10 cellular contexts compared by ENCODE assay signal in the genomic region with DNA sequence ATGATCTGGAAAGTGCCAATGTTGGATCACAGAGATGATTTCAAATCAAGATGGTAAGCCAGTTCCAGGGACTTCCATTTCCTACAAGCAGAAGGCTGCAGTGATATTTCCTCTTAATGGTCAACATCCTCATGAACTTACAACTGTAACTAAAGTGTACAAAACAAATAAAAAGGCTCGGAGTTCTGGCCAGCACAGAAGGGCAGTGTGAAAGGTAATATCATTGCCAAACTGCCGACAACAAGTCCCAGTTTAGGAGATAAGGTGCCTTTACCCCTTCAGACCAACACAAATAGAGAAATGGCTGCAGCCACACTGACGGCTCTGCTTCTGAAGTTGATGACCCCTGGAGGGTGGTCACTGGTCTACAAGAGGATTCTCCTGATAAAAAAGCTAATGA.
DNase-seq lines count a peak whose midpoint lies in the region; ATAC-seq, FAIRE-seq and TF ChIP-seq lines count a peak whose summit lies in the region.
"Had no signal": no experiment of that assay in that cellular context is flagged by ENCODE, and none has a peak within 500 bp of the region (broad histone marks: within the 10 kb centered on the region; RNA-seq: fewer than 3 reads in every experiment).

No MANE protein-coding gene starts in this region.

- peak overlapping the region; percentile 85 for H3K4me2 ChIP-seq in A549

- DNase-seq in A549 (ENCODE audit: low read depth in 1 of 2, low spot score in 1 of 2) (no peak), brain microvascular endothelial cell (no peak), DMS53 treated with DMSO at 0.1 percent for 48 hours (lab: John Stamatoyannopoulos, UW; ENCODE audit: unreplicated experiment) (no peak), mucosa of gallbladder (ENCODE audit: low spot score) (no peak)
- DNase-seq: DMS153 had no signal

- H3K4me3 ChIP-seq in A549: peak overlapping the region; percentile 9; the same call in 2 of the 3 replicates
- H3K4me3 ChIP-seq in brain microvascular endothelial cell (ENCODE audit: low read depth, low read length): no peak overlapping the region
- no peak overlapping the region for H3K4me3 ChIP-seq in mucosa of stomach (ENCODE audit: low read length)
- H3K4me3 ChIP-seq: cardiac muscle cell had no signal

- no peaks in the 10 kb centered on the region for H3K27me3 ChIP-seq in brain microvascular endothelial cell (replicated peaks)
- H3K27me3 ChIP-seq in mucosa of stomach (ENCODE audit: control insufficient read depth, insufficient read depth, low read length): no peaks in the 10 kb centered on the region

- H3K4me1 ChIP-seq in A549 (peaks cover 91% of the 10 kb centered on the region), mucosa of stomach (ENCODE audit: control insufficient read depth, insufficient read depth, low read length) (peaks cover 53% of the 10 kb centered on the region)

- H3K9me3 ChIP-seq in A549 (no peaks in the 10 kb centered on the region), mucosa of stomach (ENCODE audit: control insufficient read depth, low read length) (no peaks in the 10 kb centered on the region)

- no peak for TF ChIP-seq EP300 in A549 (IDR thresholded peaks at IDR 0.05)

- H3K27ac ChIP-seq in A549 (peak overlapping the region; percentile 80 to 90), brain microvascular endothelial cell (peak overlapping the region; percentile 98)
- H3K27ac ChIP-seq: cardiac muscle cell had no signal

- no peak for TF ChIP-seq CTCF in A549 (IDR thresholded peaks at IDR 0.05)
- no peak for TF ChIP-seq CTCF in brain microvascular endothelial cell (IDR thresholded peaks at IDR 0.05; ENCODE audit: low read depth, low read length, missing control alignments)

- WGBS in A549 (ENCODE audit: missing lambda C conversion rate): 3% methylated on average over 3 of the region's 3 CpGs

- TF ChIP-seq RAD21 in A549 (conservative IDR thresholded peaks at IDR 0.05 in 1 of 2, IDR thresholded peaks at IDR 0.05 in 1 of 2): no peak

- POLR2A ChIA-PET in A549 (lab: Yijun Ruan, JAX): interaction anchor here (1.3 to 2.5 kb wide), 3 partner anchors 10 to 22 kb away, joined by 4 to 12 read pairs (median 11); no protein-coding TSS in a partner anchor

- H3K36me3 ChIP-seq in brain microvascular endothelial cell (replicated peaks) (peaks cover 5% of the 10 kb centered on the region), mucosa of stomach (ENCODE audit: control insufficient read depth, insufficient read depth, low read length) (no peaks in the 10 kb centered on the region)
- H3K36me3 ChIP-seq: cardiac muscle cell had no signal

- ATAC-seq in A549 (no peak; a peak in 2 of 6 replicates), HG03175 (IDR thresholded peaks at IDR 0.05; ENCODE audit: unreplicated experiment) (peak; percentile 2), GM18511 (IDR thresholded peaks at IDR 0.05; ENCODE audit: unreplicated experiment) (no peak)
- no peak for ATAC-seq in activated CD4-positive, CD25-positive, alpha-beta regulatory T cell treated with anti-CD3 and anti-CD28 coated beads, Interleukin-2, amount 50 U/mL, for 24 hours

- peak overlapping the region; percentile 1 for H3K9ac ChIP-seq in mucosa of stomach (ENCODE audit: low read length)

- no peak for FAIRE-seq in A549 (lab: Jason Lieb, UNC)

- CTCF ChIA-PET in A549 (lab: Yijun Ruan, JAX): interaction anchor here (1.5 to 1.9 kb wide), 2 partner anchors 12 to 206 kb away, joined by 5 read pairs; no protein-coding TSS in a partner anchor

- TF ChIP-seq POLR2A in A549 (IDR thresholded peaks at IDR 0.05; ENCODE audit: low read length): no peak

- in situ Hi-C loops in brain microvascular endothelial cell (cut with HindIII; ENCODE audit: low pct_ligation_motif_present, low sequenced_read_pairs): no loop called here

TF ChIP-seq in A549, 52 proteins besides CTCF, POLR2A, EP300 and RAD21:
- no peak for TF ChIP-seq BCL3 (IDR thresholded peaks at IDR 0.05)
TF ChIP-seq in A549: peak in this region for 0.
